ENCODE assay signal across 3 cellular contexts in the genomic region with DNA sequence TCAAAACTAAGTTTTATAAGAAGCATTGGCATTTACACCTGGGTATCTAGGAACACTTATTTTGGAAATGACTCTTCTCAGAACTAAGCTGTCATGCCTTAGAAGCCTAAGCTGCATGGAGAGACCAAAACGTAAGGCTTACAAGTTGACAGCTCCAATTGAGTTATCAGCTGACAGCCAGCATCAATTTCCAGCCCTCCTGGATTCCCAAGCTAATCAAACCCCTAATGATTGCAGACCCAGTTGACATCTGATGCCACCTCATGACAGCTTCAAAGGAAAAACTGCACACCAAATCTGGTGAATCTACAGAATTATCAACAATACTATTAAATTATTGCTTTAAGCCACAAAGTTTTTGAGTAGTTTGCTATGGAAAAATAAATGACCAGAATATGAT.
"Had no signal": no experiment of that assay in that cellular context is flagged by ENCODE, and none has a peak within 500 bp of the region (broad histone marks: within the 10 kb centered on the region; RNA-seq: fewer than 3 reads in every experiment).

No MANE protein-coding gene starts in this region.

- DNase-seq: GDM1, GF-D8 had no signal

- H3K4me3 ChIP-seq: GM12878 had no signal

- ATAC-seq: GM12878 had no signal
